Comparison of ENCODE assay signal across 14 cellular contexts in the genomic region with DNA sequence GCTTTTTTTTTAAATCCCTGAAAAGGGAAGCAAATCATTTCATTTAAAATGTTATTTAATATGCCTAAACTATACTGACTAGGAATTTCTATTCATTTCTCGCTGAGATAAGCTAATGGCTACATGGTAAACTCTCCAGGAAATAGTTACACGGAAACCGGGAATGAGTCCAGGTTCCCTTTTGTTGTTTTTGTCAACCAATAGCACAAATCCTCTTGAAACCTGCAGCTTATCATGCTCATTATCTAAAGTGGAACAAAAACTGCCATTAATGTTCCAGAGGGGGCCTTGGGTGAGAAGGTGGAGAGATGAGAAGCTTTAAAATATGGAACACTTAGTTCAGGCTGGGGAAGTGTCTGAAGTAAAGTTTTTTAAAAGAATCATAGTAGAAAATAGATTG.
A peak's percentile ranks its signal among the peaks of the same experiment; 100 is the strongest.
DNase-seq lines count a peak whose midpoint lies in the region; ATAC-seq, FAIRE-seq and TF ChIP-seq lines count a peak whose summit lies in the region.
"Had no signal": no experiment of that assay in that cellular context is flagged by ENCODE, and none has a peak within 500 bp of the region (broad histone marks: within the 10 kb centered on the region; RNA-seq: fewer than 3 reads in every experiment).

No MANE protein-coding gene starts in this region.

- no TSS peak for BruUV-seq in HepG2 (replicated peaks; lab: Mats Ljungman, UMichigan)

- CTCF ChIA-PET in HepG2 (lab: Yijun Ruan, JAX; ENCODE audit: low intra/inter-chr PET ratio, low total read pairs), result no interaction called here

- no peak for TF ChIP-seq CTCF in LNCaP clone FGC (IDR thresholded peaks at IDR 0.05; ENCODE audit: control insufficient read depth, extremely low read depth, insufficient read depth)
- TF ChIP-seq CTCF in astrocyte of the spinal cord (IDR thresholded peaks at IDR 0.05; ENCODE audit: low read depth, low read length), result no peak
- no peak for TF ChIP-seq CTCF in prostate gland (IDR thresholded peaks at IDR 0.05)
- no peak for TF ChIP-seq CTCF in HepG2 (CRISPR knock-in tag; IDR thresholded peaks at IDR 0.05)

- ATAC-seq in GM18861 (IDR thresholded peaks at IDR 0.05; ENCODE audit: unreplicated experiment), result no peak
- no peak for ATAC-seq in HepG2

- H3K9me3 ChIP-seq in prostate gland, result no peaks in the 10 kb centered on the region
- no peaks in the 10 kb centered on the region for H3K9me3 ChIP-seq in HepG2 (ENCODE audit: low read length)

- H3K9ac ChIP-seq in HepG2 (ENCODE audit: insufficient read depth, low read depth, low read length), result no peak overlapping the region

- H3K27me3 ChIP-seq in prostate gland (replicated peaks; ENCODE audit: insufficient read depth) (no peaks in the 10 kb centered on the region), HepG2 (ENCODE audit: control insufficient read depth in 1 of 2, insufficient read depth in 2 of 2, low read length in 2 of 2) (no peaks in the 10 kb centered on the region)
- H3K27me3 ChIP-seq: breast epithelium had no signal

- 15% methylated on average over 3 of the region's 3 CpGs for WGBS in prostate gland
- WGBS in HepG2 (ENCODE audit: low lambda C conversion rate), result 14% methylated on average over 3 of the region's 3 CpGs

- no peak for TF ChIP-seq EP300 in HepG2 (IDR thresholded peaks at IDR 0.05; ENCODE audit: low read depth in 2 of 2, low read length in 2 of 2)
- TF ChIP-seq EP300 in HepG2 (CRISPR knock-in tag; IDR thresholded peaks at IDR 0.05; ENCODE audit: borderline replicate concordance), result no peak

- no peak overlapping the region for H2AFZ ChIP-seq in HepG2 (ENCODE audit: low read length)

- in situ Hi-C loops in astrocyte of the spinal cord (cut with HindIII; ENCODE audit: low sequenced_read_pairs) (no loop called here), HepG2 (cut with HindIII; ENCODE audit: extremely low pct_ligation_motif_present, low pct_unique_long_range_greater_than_20kb) (no loop called here)

- no peak for FAIRE-seq in HepG2 (lab: Jason Lieb, UNC)
- FAIRE-seq: GM12891 had no signal

- POLR2A ChIA-PET in HepG2 (lab: Yijun Ruan, JAX), result no interaction called here

- intact Hi-C loops in prostate gland (cut with DNase I), result no loop called here
- intact Hi-C loops in HepG2 (cut with micrococcal nuclease; ENCODE audit: unreplicated experiment), result no loop called here

- H4K20me1 ChIP-seq in HepG2 (ENCODE audit: insufficient read depth, low read length), result no peaks in the 10 kb centered on the region

- DNase-seq in LNCaP clone FGC (ENCODE audit: low read depth) (peak; percentile 84), NCI-H2081 treated with DMSO at 0.1 percent for 48 hours (lab: John Stamatoyannopoulos, UW) (peak; percentile 94), astrocyte of the spinal cord (ENCODE audit: low read depth, low spot score) (peak; percentile 50), prostate gland (ENCODE audit: low spot score) (peak; percentile 13), NCI-H2227 (lab: John Stamatoyannopoulos, UW; ENCODE audit: unreplicated experiment) (no peak), HepG2 (ENCODE audit: low spot score) (no peak)
- DNase-seq: activated CD8-positive, alpha-beta memory T cell treated with anti-CD3 and anti-CD28 coated beads, Interleukin-2, amount 50 U/mL, for 48 hours; activated naive CD4-positive, alpha-beta T cell treated with Interleukin-2 at 50 U/mL for 16 hours; NCI-H82; RPMI8226 had no signal

- TF ChIP-seq POLR2A in prostate gland (IDR thresholded peaks at IDR 0.05), result no peak
- no peak for TF ChIP-seq POLR2A in HepG2 (IDR thresholded peaks at IDR 0.05; ENCODE audit: insufficient read depth in 1 of 2, low read depth in 2 of 2, low read length in 2 of 2)

- TF ChIP-seq RAD21 in HepG2 (CRISPR knock-in tag; IDR thresholded peaks at IDR 0.05), result no peak

- H3K4me1 ChIP-seq in prostate gland (replicated peaks) (no peaks in the 10 kb centered on the region), HepG2 (ENCODE audit: insufficient read depth, low read length) (no peaks in the 10 kb centered on the region)
- H3K4me1 ChIP-seq: breast epithelium had no signal

- H3K36me3 ChIP-seq in prostate gland (no peaks in the 10 kb centered on the region), HepG2 (replicated peaks in 1 of 2; ENCODE audit: control insufficient read depth in 1 of 2, insufficient read depth in 2 of 2, low read length in 2 of 2) (no peaks in the 10 kb centered on the region)
- H3K36me3 ChIP-seq: breast epithelium had no signal

- no peak overlapping the region for H3K27ac ChIP-seq in prostate gland
- H3K27ac ChIP-seq in HepG2 (ENCODE audit: extremely low read length, insufficient read depth, low read length), result no peak overlapping the region
- H3K27ac ChIP-seq: breast epithelium, C4-2B had no signal

- H3K4me3 ChIP-seq in LNCaP clone FGC (ENCODE audit: low read depth, low read length) (no peak overlapping the region), astrocyte of the spinal cord (ENCODE audit: low read depth, low read length) (no peak overlapping the region), prostate gland (no peak overlapping the region), HepG2 (replicated peaks in 1 of 3; ENCODE audit: insufficient read depth in 1 of 3, low read depth in 2 of 3, low read length in 3 of 3) (no peak overlapping the region)
- H3K4me3 ChIP-seq: breast epithelium had no signal

- no peaks in the 10 kb centered on the region for H3K79me2 ChIP-seq in HepG2 (ENCODE audit: insufficient read depth, low read length)

- no peak overlapping the region for H3K4me2 ChIP-seq in HepG2 (ENCODE audit: low read depth, low read length)

TF ChIP-seq in HepG2, 621 proteins besides CTCF, POLR2A, EP300 and RAD21 (continues in another document):
- TF ChIP-seq ZNF256 (CRISPR knock-in tag; conservative IDR thresholded peaks at IDR 0.05), result no peak
- TF ChIP-seq, protein P1, sequence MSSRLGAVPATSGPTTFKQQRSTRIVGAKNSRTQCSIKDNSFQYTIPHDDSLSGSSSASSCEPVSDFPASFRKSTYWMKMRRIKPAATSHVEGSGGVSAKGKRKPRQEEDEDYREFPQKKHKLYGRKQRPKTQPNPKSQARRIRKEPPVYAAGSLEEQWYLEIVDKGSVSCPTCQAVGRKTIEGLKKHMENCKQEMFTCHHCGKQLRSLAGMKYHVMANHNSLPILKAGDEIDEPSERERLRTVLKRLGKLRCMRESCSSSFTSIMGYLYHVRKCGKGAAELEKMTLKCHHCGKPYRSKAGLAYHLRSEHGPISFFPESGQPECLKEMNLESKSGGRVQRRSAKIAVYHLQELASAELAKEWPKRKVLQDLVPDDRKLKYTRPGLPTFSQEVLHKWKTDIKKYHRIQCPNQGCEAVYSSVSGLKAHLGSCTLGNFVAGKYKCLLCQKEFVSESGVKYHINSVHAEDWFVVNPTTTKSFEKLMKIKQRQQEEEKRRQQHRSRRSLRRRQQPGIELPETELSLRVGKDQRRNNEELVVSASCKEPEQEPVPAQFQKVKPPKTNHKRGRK (CRISPR knock-in tag; IDR thresholded peaks at IDR 0.05), result no peak
- no peak for TF ChIP-seq PHF5A (CRISPR knock-in tag; IDR thresholded peaks at IDR 0.05; ENCODE audit: low read depth, unreplicated experiment)
- TF ChIP-seq CBX2 (IDR thresholded peaks at IDR 0.05; ENCODE audit: low read depth, low read length), result no peak
- no peak for TF ChIP-seq CBX2 (CRISPR knock-in tag; IDR thresholded peaks at IDR 0.05; ENCODE audit: low read depth)
- no peak for TF ChIP-seq ZNF720 (CRISPR knock-in tag; IDR thresholded peaks at IDR 0.05)
- no peak for TF ChIP-seq CEBPG (CRISPR knock-in tag; IDR thresholded peaks at IDR 0.05)
- no peak for TF ChIP-seq ATF7 (IDR thresholded peaks at IDR 0.05)
- TF ChIP-seq ATF7 (CRISPR knock-in tag; IDR thresholded peaks at IDR 0.05), result no peak
- TF ChIP-seq, protein P2, sequence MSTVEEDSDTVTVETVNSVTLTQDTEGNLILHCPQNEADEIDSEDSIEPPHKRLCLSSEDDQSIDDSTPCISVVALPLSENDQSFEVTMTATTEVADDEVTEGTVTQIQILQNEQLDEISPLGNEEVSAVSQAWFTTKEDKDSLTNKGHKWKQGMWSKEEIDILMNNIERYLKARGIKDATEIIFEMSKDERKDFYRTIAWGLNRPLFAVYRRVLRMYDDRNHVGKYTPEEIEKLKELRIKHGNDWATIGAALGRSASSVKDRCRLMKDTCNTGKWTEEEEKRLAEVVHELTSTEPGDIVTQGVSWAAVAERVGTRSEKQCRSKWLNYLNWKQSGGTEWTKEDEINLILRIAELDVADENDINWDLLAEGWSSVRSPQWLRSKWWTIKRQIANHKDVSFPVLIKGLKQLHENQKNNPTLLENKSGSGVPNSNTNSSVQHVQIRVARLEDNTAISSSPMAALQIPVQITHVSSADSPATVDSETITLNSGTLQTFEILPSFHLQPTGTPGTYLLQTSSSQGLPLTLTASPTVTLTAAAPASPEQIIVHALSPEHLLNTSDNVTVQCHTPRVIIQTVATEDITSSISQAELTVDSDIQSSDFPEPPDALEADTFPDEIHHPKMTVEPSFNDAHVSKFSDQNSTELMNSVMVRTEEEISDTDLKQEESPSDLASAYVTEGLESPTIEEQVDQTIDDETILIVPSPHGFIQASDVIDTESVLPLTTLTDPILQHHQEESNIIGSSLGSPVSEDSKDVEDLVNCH (CRISPR knock-in tag; IDR thresholded peaks at IDR 0.05), result no peak
- no peak for TF ChIP-seq CBX1 (IDR thresholded peaks at IDR 0.05; ENCODE audit: low read depth)
- TF ChIP-seq MIER3 (CRISPR knock-in tag; IDR thresholded peaks at IDR 0.05; ENCODE audit: borderline replicate concordance), result no peak
- no peak for TF ChIP-seq PLRG1 (conservative IDR thresholded peaks at IDR 0.05)
- TF ChIP-seq, protein P3, sequence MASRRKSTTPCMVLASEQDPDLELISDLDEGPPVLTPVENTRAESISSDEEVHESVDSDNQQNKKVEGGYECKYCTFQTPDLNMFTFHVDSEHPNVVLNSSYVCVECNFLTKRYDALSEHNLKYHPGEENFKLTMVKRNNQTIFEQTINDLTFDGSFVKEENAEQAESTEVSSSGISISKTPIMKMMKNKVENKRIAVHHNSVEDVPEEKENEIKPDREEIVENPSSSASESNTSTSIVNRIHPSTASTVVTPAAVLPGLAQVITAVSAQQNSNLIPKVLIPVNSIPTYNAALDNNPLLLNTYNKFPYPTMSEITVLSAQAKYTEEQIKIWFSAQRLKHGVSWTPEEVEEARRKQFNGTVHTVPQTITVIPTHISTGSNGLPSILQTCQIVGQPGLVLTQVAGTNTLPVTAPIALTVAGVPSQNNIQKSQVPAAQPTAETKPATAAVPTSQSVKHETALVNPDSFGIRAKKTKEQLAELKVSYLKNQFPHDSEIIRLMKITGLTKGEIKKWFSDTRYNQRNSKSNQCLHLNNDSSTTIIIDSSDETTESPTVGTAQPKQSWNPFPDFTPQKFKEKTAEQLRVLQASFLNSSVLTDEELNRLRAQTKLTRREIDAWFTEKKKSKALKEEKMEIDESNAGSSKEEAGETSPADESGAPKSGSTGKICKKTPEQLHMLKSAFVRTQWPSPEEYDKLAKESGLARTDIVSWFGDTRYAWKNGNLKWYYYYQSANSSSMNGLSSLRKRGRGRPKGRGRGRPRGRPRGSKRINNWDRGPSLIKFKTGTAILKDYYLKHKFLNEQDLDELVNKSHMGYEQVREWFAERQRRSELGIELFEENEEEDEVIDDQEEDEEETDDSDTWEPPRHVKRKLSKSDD (CRISPR knock-in tag; IDR thresholded peaks at IDR 0.05; ENCODE audit: low read depth), result no peak

Comparison
In these comparisons a context has a peak if more than half of its experiments do, and no peak if none do; other contexts are left out.
1. DNase-seq: peak in LNCaP clone FGC (single experiment), NCI-H2081 treated with DMSO at 0.1 percent for 48 hours (single experiment), astrocyte of the spinal cord (single experiment) and prostate gland (single experiment); none in NCI-H2227 (single experiment) and HepG2 (single experiment).